Comparison of ENCODE assay signal across 21 cellular contexts in genomic region chr1:224884428-224884827, GRCh38. TPM values are rescaled to one million over a fixed set of nuclear protein-coding genes. Genes with fewer than 3 reads are reported as not detected.
A peak's percentile ranks its signal among the peaks of the same experiment; 100 is the strongest.
DNase-seq lines count a peak whose midpoint lies in the region; ATAC-seq and TF ChIP-seq lines count a peak whose summit lies in the region.
"Had no signal": no experiment of that assay in that cellular context is flagged by ENCODE, and none has a peak within 500 bp of the region (broad histone marks: within the 10 kb centered on the region; RNA-seq: fewer than 3 reads in every experiment).

No MANE protein-coding gene starts in this region.

- CTCF ChIA-PET in activated CD4-positive, alpha-beta memory T cell treated with anti-CD3 and anti-CD28 coated beads for 36 hours (lab: Charles Lee), result no interaction called here
- CTCF ChIA-PET in CD8-positive, alpha-beta memory T cell (lab: Charles Lee), result no interaction called here

- H3K27me3 ChIP-seq in CD8-positive, alpha-beta memory T cell (ENCODE audit: insufficient read depth, low read length, poor library complexity, severe bottlenecking), result no peaks in the 10 kb centered on the region
- H3K27me3 ChIP-seq: sigmoid colon had no signal

- peaks cover 13% of the 10 kb centered on the region for H3K9me3 Mint-ChIP-seq in activated CD4-positive, alpha-beta memory T cell treated with anti-CD3 and anti-CD28 coated beads for 36 hours
- H3K9me3 Mint-ChIP-seq in CD8-positive, alpha-beta memory T cell, result peaks cover 0 to 5% (median 4%) of the 10 kb centered on the region in 5 donors
- H3K9me3 Mint-ChIP-seq: T-helper 2 cell treated with Interferon-gamma antibody and Interleukin-4, amounts not matched to agents 5 μg/mL and 100 μg/mL, for 36 hours had no signal

- H3K36me3 ChIP-seq in mesodermal cell (ENCODE audit: control insufficient read depth, insufficient read depth, low read length), result no peaks in the 10 kb centered on the region
- H3K36me3 ChIP-seq in CD8-positive, alpha-beta memory T cell (ENCODE audit: insufficient read depth, low read length), result no peaks in the 10 kb centered on the region
- H3K36me3 ChIP-seq: sigmoid colon had no signal

- H3K27ac Mint-ChIP-seq in activated CD4-positive, alpha-beta memory T cell treated with anti-CD3 and anti-CD28 coated beads for 36 hours, result no peak overlapping the region
- H3K27ac Mint-ChIP-seq in CD8-positive, alpha-beta memory T cell, result no peak overlapping the region
- H3K27ac Mint-ChIP-seq: activated naive CD4-positive, alpha-beta T cell treated with anti-CD3 and anti-CD28 coated beads, Interleukin-2, amount 50 U/mL, for 72 hours; stimulated activated effector memory CD8-positive, alpha-beta T cell treated with anti-CD3 and anti-CD28 coated beads, Interleukin-12 subunit alpha, Interleukin-12 subunit beta, amount 100 ng/mL, for 72 hours; T-helper 2 cell treated with Interferon-gamma antibody and Interleukin-4, amounts not matched to agents 5 μg/mL and 100 μg/mL, for 36 hours; type B pancreatic cell had no signal

- H3K4me3 ChIP-seq in choroid plexus epithelial cell (ENCODE audit: low read depth, low read length) (no peak overlapping the region), mesodermal cell (ENCODE audit: extremely low read depth, insufficient read depth, low read length, poor library complexity, severe bottlenecking) (no peak overlapping the region)
- H3K4me3 ChIP-seq in CD8-positive, alpha-beta memory T cell (ENCODE audit: low read length), result no peak overlapping the region
- H3K4me3 ChIP-seq: sigmoid colon had no signal

- H3K36me3 Mint-ChIP-seq in activated CD4-positive, alpha-beta memory T cell treated with anti-CD3 and anti-CD28 coated beads for 36 hours, result no peaks in the 10 kb centered on the region
- H3K36me3 Mint-ChIP-seq in CD8-positive, alpha-beta memory T cell, result no peaks in the 10 kb centered on the region
- H3K36me3 Mint-ChIP-seq: stimulated activated effector memory CD8-positive, alpha-beta T cell treated with anti-CD3 and anti-CD28 coated beads, Interleukin-12 subunit alpha, Interleukin-12 subunit beta, amount 100 ng/mL, for 72 hours had no signal

- H3K4me3 Mint-ChIP-seq in activated CD4-positive, alpha-beta memory T cell treated with anti-CD3 and anti-CD28 coated beads for 36 hours, result no peak overlapping the region
- no peak overlapping the region for H3K4me3 Mint-ChIP-seq in CD8-positive, alpha-beta memory T cell
- H3K4me3 Mint-ChIP-seq: stimulated activated effector memory CD8-positive, alpha-beta T cell treated with anti-CD3 and anti-CD28 coated beads, Interleukin-12 subunit alpha, Interleukin-12 subunit beta, amount 100 ng/mL, for 72 hours; T-helper 2 cell treated with Interferon-gamma antibody and Interleukin-4, amounts not matched to agents 5 μg/mL and 100 μg/mL, for 36 hours; type B pancreatic cell had no signal

- H3K4me1 Mint-ChIP-seq in activated CD4-positive, alpha-beta memory T cell treated with anti-CD3 and anti-CD28 coated beads for 36 hours (ENCODE audit: low read depth), result no peaks in the 10 kb centered on the region
- H3K4me1 Mint-ChIP-seq in CD8-positive, alpha-beta memory T cell, result no peaks in the 10 kb centered on the region
- H3K4me1 Mint-ChIP-seq: stimulated activated effector memory CD8-positive, alpha-beta T cell treated with anti-CD3 and anti-CD28 coated beads, Interleukin-12 subunit alpha, Interleukin-12 subunit beta, amount 100 ng/mL, for 72 hours had no signal

- in situ Hi-C loops in GM13976 (cut with MboI; ENCODE audit: low sequenced_read_pairs, unreplicated experiment), result no loop called here

- TF ChIP-seq CTCF in choroid plexus epithelial cell (conservative IDR thresholded peaks at IDR 0.05; ENCODE audit: low read depth, low read length) (no peak), GM13976 (IDR thresholded peaks at IDR 0.05; ENCODE audit: borderline replicate concordance, control extremely low read depth, extremely low read depth, insufficient read depth, missing control alignments) (no peak)

- intact Hi-C loops in activated CD4-positive, alpha-beta memory T cell treated with anti-CD3 and anti-CD28 coated beads for 36 hours (cut with micrococcal nuclease), result no loop called here

- H3K4me1 ChIP-seq in mesodermal cell (ENCODE audit: control insufficient read depth, insufficient read depth, low read length, poor library complexity, severe bottlenecking), result peaks cover 47% of the 10 kb centered on the region
- H3K4me1 ChIP-seq in CD8-positive, alpha-beta memory T cell (ENCODE audit: insufficient read depth, low read length), result no peaks in the 10 kb centered on the region

- H3K27me3 Mint-ChIP-seq in activated CD4-positive, alpha-beta memory T cell treated with anti-CD3 and anti-CD28 coated beads for 36 hours, result peaks cover 15% of the 10 kb centered on the region
- peaks cover 8 to 19% of the 10 kb centered on the region in 2 donors for H3K27me3 Mint-ChIP-seq in CD8-positive, alpha-beta memory T cell

- peak overlapping the region; percentile 60 for H3K27ac ChIP-seq in mesodermal cell (ENCODE audit: low read depth, low read length, severe bottlenecking)
- no peak overlapping the region for H3K27ac ChIP-seq in CD8-positive, alpha-beta memory T cell (ENCODE audit: low read depth, low read length)

- H3K9me3 ChIP-seq in mesodermal cell (ENCODE audit: control insufficient read depth, low read length), result peaks cover 14% of the 10 kb centered on the region
- H3K9me3 ChIP-seq in CD8-positive, alpha-beta memory T cell (ENCODE audit: low read length), result no peaks in the 10 kb centered on the region
- H3K9me3 ChIP-seq: sigmoid colon had no signal

- DNase-seq in COLO829 (ENCODE audit: low spot score) (peak; percentile 39), LoVo (ENCODE audit: low spot score) (peak; percentile 41), choroid plexus epithelial cell (ENCODE audit: low read depth) (peak; percentile 9), GM13976 (ENCODE audit: low spot score) (no peak)
- DNase-seq in activated CD4-positive, alpha-beta memory T cell treated with anti-CD3 and anti-CD28 coated beads for 36 hours, result no peak
- no peak for DNase-seq in CD8-positive, alpha-beta memory T cell
- DNase-seq: activated CD4-positive, alpha-beta T cell treated with anti-CD3 and anti-CD28 coated beads for 4 hours; activated T-cell treated with anti-CD3 and anti-CD28 coated beads for 4 hours; AML-193; effector CD8-positive, alpha-beta T cell; NCI-H2081; NK-92 treated with Interleukin-12 subunit alpha and Interleukin-12 subunit beta, amount 100 ng/mL, for 24 hours; Right ventricle myocardium superior; sigmoid colon had no signal

- ATAC-seq in GM21515 (IDR thresholded peaks at IDR 0.05; ENCODE audit: unreplicated experiment), result no peak
- ATAC-seq: activated naive CD4-positive, alpha-beta T cell treated with anti-CD3 and anti-CD28 coated beads, Interleukin-2, amount 50 U/mL, for 72 hours; HCT116; stimulated activated effector memory CD8-positive, alpha-beta T cell treated with anti-CD3 and anti-CD28 coated beads, Interleukin-12 subunit alpha, Interleukin-12 subunit beta, amount 100 ng/mL, for 72 hours had no signal

- WGBS in mesodermal cell (ENCODE audit: insufficient coverage in 2 of 2), 2 experiments, result 29 to 40% methylated on average over 1 of the region's 1 CpG

- POLR2A ChIA-PET in activated CD4-positive, alpha-beta memory T cell treated with anti-CD3 and anti-CD28 coated beads for 36 hours (lab: Charles Lee), result no interaction called here
- POLR2A ChIA-PET in CD8-positive, alpha-beta memory T cell (lab: Charles Lee), result no interaction called here

RNA-seq across cellular contexts. Expression of gene DNAH14, which starts 45.0 kb away (rescaled TPM):
- polyA plus RNA-seq in mesodermal cell (2013, experiment 1 of 2), result 33.0 TPM
- polyA plus RNA-seq in mesodermal cell (2013, experiment 2 of 2), result 43.3 TPM
- under 1 TPM in 1 of 2 experiments, not detected in 1; 0.55 TPM for total RNA-seq in activated CD4-positive, alpha-beta memory T cell treated with anti-CD3 and anti-CD28 coated beads for 36 hours
- total RNA-seq in CD8-positive, alpha-beta memory T cell, result under 1 TPM in 1 of 2 experiments, not detected in 1; 0.26 TPM
- polyA plus RNA-seq in CD8-positive, alpha-beta memory T cell, result not detected

Comparison
In these comparisons a context has a peak if more than half of its experiments do, and no peak if none do; other contexts are left out.
1. DNase-seq: peak in COLO829 (single experiment), LoVo (single experiment) and choroid plexus epithelial cell (single experiment); none in activated CD4-positive, alpha-beta memory T cell treated with anti-CD3 and anti-CD28 coated beads for 36 hours (single experiment), GM13976 (single experiment) and CD8-positive, alpha-beta memory T cell (0 of 5).